Comparison of ENCODE assay signal across 8 cellular contexts in genomic region chr15:73991726-73992593, GRCh38. TPM values are rescaled to one million over a fixed set of nuclear protein-coding genes. Genes with fewer than 3 reads are reported as not detected.
DNase-seq lines count a peak whose midpoint lies in the region; ATAC-seq and TF ChIP-seq lines count a peak whose summit lies in the region.

Gene STOML1, minus strand, starts transcription at chr15:73992295. Its CDS starts 72 bp downstream, at chr15:73992223.

- H3K27ac ChIP-seq in ascending aorta (peak within 1 kb of the TSS; percentile 90), rectal smooth muscle tissue (ENCODE audit: low read depth, low read length) (peak within 1 kb of the TSS; percentile 86), vagina (peak within 1 kb of the TSS; percentile 82)

- H3K4me3 Mint-ChIP-seq in T-helper 2 cell treated with Interferon-gamma antibody and Interleukin-4, amounts not matched to agents 5 μg/mL and 100 μg/mL, for 36 hours: peak within 1 kb of the TSS; percentile 84

- peak; percentile 51 for DNase-seq in NCI-H146 treated with DMSO at 0.1 percent for 48 hours (lab: John Stamatoyannopoulos, UW; ENCODE audit: unreplicated experiment)
- DNase-seq in T-helper 2 cell treated with Interferon-gamma antibody and Interleukin-4, amounts not matched to agents 5 μg/mL and 100 μg/mL, for 36 hours (ENCODE audit: low spot score): peak; percentile 97
- peak; percentile 71 to 96 for DNase-seq in ascending aorta (ENCODE audit: low spot score in 2 of 2)
- DNase-seq in hepatic stellate cell (ENCODE audit: low spot score): peak; percentile 97
- peak in 1 of 2 donors; percentile 86 for DNase-seq in vagina (ENCODE audit: extremely low spot score in 2 of 2)

- peak within 1 kb of the TSS; percentile 17 for H3K9ac ChIP-seq in rectal smooth muscle tissue (ENCODE audit: low read length)

- TF ChIP-seq CTCF in ascending aorta (IDR thresholded peaks at IDR 0.05) (peak; percentile 90 to 97 (median 94)), vagina (IDR thresholded peaks at IDR 0.05) (peak; percentile 79 to 80 (median 79))

- TF ChIP-seq POLR2A in vagina (IDR thresholded peaks at IDR 0.05): peak in 1 of 2 donors; percentile 47

- H3K9me3 Mint-ChIP-seq in T-helper 2 cell treated with Interferon-gamma antibody and Interleukin-4, amounts not matched to agents 5 μg/mL and 100 μg/mL, for 36 hours: no peaks in the 10 kb centered on the region

- intact Hi-C loops in ascending aorta (cut with DNase I): loop anchor here (1.0 to 5.0 kb wide), 4 partner anchors 9 to 470 kb away; partner anchors contain the start of gene UBL7
- intact Hi-C loops in vagina (cut with DNase I): no loop called here

- H3K36me3 ChIP-seq in ascending aorta (peaks cover 0 to 13% of the 10 kb centered on the region in 2 donors), rectal smooth muscle tissue (ENCODE audit: control insufficient read depth, insufficient read depth, low read length) (peaks cover 11% of the 10 kb centered on the region), vagina (no peaks in the 10 kb centered on the region)

- peaks cover 39% of the 10 kb centered on the region for H3K4me1 Mint-ChIP-seq in T-helper 2 cell treated with Interferon-gamma antibody and Interleukin-4, amounts not matched to agents 5 μg/mL and 100 μg/mL, for 36 hours (ENCODE audit: low read depth)

- peak within 1 kb of the TSS; percentile 78 for H3K27ac Mint-ChIP-seq in T-helper 2 cell treated with Interferon-gamma antibody and Interleukin-4, amounts not matched to agents 5 μg/mL and 100 μg/mL, for 36 hours

- H3K9me3 ChIP-seq in ascending aorta: no peaks in the 10 kb centered on the region
- H3K9me3 ChIP-seq in vagina: no peaks in the 10 kb centered on the region

- peaks cover 11% of the 10 kb centered on the region for H3K36me3 Mint-ChIP-seq in T-helper 2 cell treated with Interferon-gamma antibody and Interleukin-4, amounts not matched to agents 5 μg/mL and 100 μg/mL, for 36 hours (ENCODE audit: low read depth)

- no peaks in the 10 kb centered on the region for H3K27me3 ChIP-seq in ascending aorta
- H3K27me3 ChIP-seq in rectal smooth muscle tissue (ENCODE audit: control insufficient read depth, insufficient read depth, low read length): no peaks in the 10 kb centered on the region
- H3K27me3 ChIP-seq in vagina: no peaks in the 10 kb centered on the region

- H3K4me1 ChIP-seq in ascending aorta (peaks cover 13 to 51% of the 10 kb centered on the region in 2 donors), rectal smooth muscle tissue (ENCODE audit: control insufficient read depth, insufficient read depth, low read length) (peaks cover 26% of the 10 kb centered on the region), vagina (peaks cover 79% of the 10 kb centered on the region)

- ATAC-seq in GM18502 (IDR thresholded peaks at IDR 0.05; ENCODE audit: poor library complexity, unreplicated experiment) (peak; percentile 72), HG02884 (IDR thresholded peaks at IDR 0.05; ENCODE audit: unreplicated experiment) (peak; percentile 54)

- no peaks in the 10 kb centered on the region for H3K27me3 Mint-ChIP-seq in T-helper 2 cell treated with Interferon-gamma antibody and Interleukin-4, amounts not matched to agents 5 μg/mL and 100 μg/mL, for 36 hours (ENCODE audit: low read depth)

- H3K4me3 ChIP-seq in ascending aorta (peak within 1 kb of the TSS; percentile 83 to 85), rectal smooth muscle tissue (ENCODE audit: low read length) (peak within 1 kb of the TSS; percentile 77), vagina (peak within 1 kb of the TSS; percentile 57 to 69)

RNA-seq across cellular contexts. Expression of gene STOML1, which starts in this region (rescaled TPM):
- total RNA-seq in ascending aorta: 15.3 TPM
- total RNA-seq in vagina: 15.0 TPM
